In the genomic region with DNA sequence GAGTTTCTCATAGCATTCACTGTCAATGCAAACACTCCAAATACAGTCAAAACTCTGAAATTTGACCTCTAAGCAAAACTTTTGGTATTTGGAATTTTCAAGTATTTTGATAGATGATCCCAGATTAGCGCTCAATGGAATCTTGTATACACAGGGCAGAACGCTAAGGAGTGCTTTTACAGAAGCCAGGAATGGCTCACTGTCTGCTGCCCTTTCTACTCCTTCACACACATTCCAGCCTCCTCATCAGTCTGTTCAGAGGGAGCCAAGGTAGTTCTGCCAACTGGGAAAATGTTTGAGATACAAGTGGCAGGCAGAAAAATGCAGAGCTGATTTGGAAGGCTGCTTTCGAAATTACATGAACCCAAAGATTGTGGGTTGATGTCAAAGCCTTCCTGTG, we compare ENCODE assay signal across 20 cellular contexts. TPM values are rescaled to one million over a fixed set of nuclear protein-coding genes. Genes with fewer than 3 reads are reported as not detected.
DNase-seq lines count a peak whose midpoint lies in the region; ATAC-seq and TF ChIP-seq lines count a peak whose summit lies in the region.
"Had no signal": no experiment of that assay in that cellular context is flagged by ENCODE, and none has a peak within 500 bp of the region (broad histone marks: within the 10 kb centered on the region; RNA-seq: fewer than 3 reads in every experiment).

No MANE protein-coding gene starts in this region.

- H3K27ac ChIP-seq in coronary artery (peak overlapping the region; percentile 48 to 80), muscle layer of colon (ENCODE audit: low read depth, low read length) (peak overlapping the region; percentile 2), tibial artery (peak overlapping the region; percentile 39 to 49)
- H3K27ac ChIP-seq: KMS-11, prostate gland had no signal

- peak overlapping the region; percentile 14 for H3K4me3 ChIP-seq in coronary artery
- H3K4me3 ChIP-seq in muscle layer of colon (ENCODE audit: low read depth in 1 of 2, low read length in 2 of 2) = no peak overlapping the region
- H3K4me3 ChIP-seq in tibial artery = no peak overlapping the region
- H3K4me3 ChIP-seq: prostate gland had no signal

- intact Hi-C loops in tibial artery (cut with DNase I; ENCODE audit: low total_unique reads) = no loop called here

- H3K9me3 ChIP-seq in muscle layer of colon (ENCODE audit: low read length) (no peaks in the 10 kb centered on the region), tibial artery (no peaks in the 10 kb centered on the region)
- H3K9me3 ChIP-seq: prostate gland had no signal

- no peaks in the 10 kb centered on the region for H3K27me3 ChIP-seq in muscle layer of colon (ENCODE audit: control insufficient read depth in 1 of 2, insufficient read depth in 2 of 2, low read length in 2 of 2)
- no peaks in the 10 kb centered on the region for H3K27me3 ChIP-seq in tibial artery

- H3K36me3 ChIP-seq in muscle layer of colon (ENCODE audit: insufficient read depth, low read length) = no peaks in the 10 kb centered on the region
- no peaks in the 10 kb centered on the region for H3K36me3 ChIP-seq in tibial artery
- H3K36me3 ChIP-seq: prostate gland had no signal

- no peak overlapping the region for H3K9ac ChIP-seq in muscle layer of colon (ENCODE audit: low read length)
- H3K9ac ChIP-seq: KMS-11 had no signal

- TF ChIP-seq CTCF in coronary artery (IDR thresholded peaks at IDR 0.05) (no peak), tibial artery (IDR thresholded peaks at IDR 0.05) (no peak)

- DNase-seq in GM03348 (ENCODE audit: low spot score) (peak; percentile 22), coronary artery (ENCODE audit: low spot score) (no peak), tibial artery (no peak), H4 (ENCODE audit: low spot score) (no peak), cortex of kidney (lab: John Stamatoyannopoulos, UW) (no peak)
- DNase-seq: activated CD4-positive, alpha-beta T cell treated with anti-CD3 and anti-CD28 coated beads for 1 hour; activated gamma-delta T cell; activated naive CD8-positive, alpha-beta T cell treated with anti-CD3 and anti-CD28 coated beads, Interleukin-2, amount 10 ng/mL, durations not matched to agents 7 days and 5 days; activated T-cell treated with anti-CD3 and anti-CD28 coated beads for 4 hours; cerebellar nuclear complex; DMS79 treated with DMSO at 0.1 percent for 48 hours; kidney glomerular epithelial cell; NCI-H1436 treated with DMSO at 0.1 percent for 48 hours; RPMI8226; stimulated activated naive CD4-positive, alpha-beta T cell treated with Interleukin-2 at 50 U/mL for 16 hours; T-helper 17 cell had no signal

- peaks cover 16% of the 10 kb centered on the region for H3K4me1 ChIP-seq in muscle layer of colon (ENCODE audit: insufficient read depth, low read length)
- peaks cover 0 to 36% (median 17%) of the 10 kb centered on the region in 4 donors for H3K4me1 ChIP-seq in tibial artery
- H3K4me1 ChIP-seq: prostate gland had no signal

- no peak for ATAC-seq in GM21515 (IDR thresholded peaks at IDR 0.05; ENCODE audit: unreplicated experiment)
- ATAC-seq: T-helper 17 cell had no signal

RNA-seq across cellular contexts. Expression of a gene that starts 4.4 kb away (rescaled TPM):
- total RNA-seq in H4 (2014; rRNA removed; shearing (Covaris generic)) = 1.6 and 1.8 TPM in 2 replicates
- total RNA-seq: T-helper 17 cell had no signal

Comparison
In these comparisons a context has a peak if more than half of its experiments do, and no peak if none do; other contexts are left out.
1. H3K27ac ChIP-seq: peak in every context shown above with its lines; median percentile 64 in coronary artery; 44 in tibial artery; 2 in muscle layer of colon.